ENCODE assay signal across 1 cellular context in genomic region chr6:33841868-33842267, GRCh38.
TF ChIP-seq lines count a peak whose summit lies in the region.

No MANE protein-coding gene starts in this region.

TF ChIP-seq in IMR-90, 13 proteins besides CTCF, POLR2A, EP300 and RAD21 (continued from another document):
- TF ChIP-seq USF2 (IDR thresholded peaks at IDR 0.05; ENCODE audit: low read depth, low read length): no peak
